In the genomic region with DNA sequence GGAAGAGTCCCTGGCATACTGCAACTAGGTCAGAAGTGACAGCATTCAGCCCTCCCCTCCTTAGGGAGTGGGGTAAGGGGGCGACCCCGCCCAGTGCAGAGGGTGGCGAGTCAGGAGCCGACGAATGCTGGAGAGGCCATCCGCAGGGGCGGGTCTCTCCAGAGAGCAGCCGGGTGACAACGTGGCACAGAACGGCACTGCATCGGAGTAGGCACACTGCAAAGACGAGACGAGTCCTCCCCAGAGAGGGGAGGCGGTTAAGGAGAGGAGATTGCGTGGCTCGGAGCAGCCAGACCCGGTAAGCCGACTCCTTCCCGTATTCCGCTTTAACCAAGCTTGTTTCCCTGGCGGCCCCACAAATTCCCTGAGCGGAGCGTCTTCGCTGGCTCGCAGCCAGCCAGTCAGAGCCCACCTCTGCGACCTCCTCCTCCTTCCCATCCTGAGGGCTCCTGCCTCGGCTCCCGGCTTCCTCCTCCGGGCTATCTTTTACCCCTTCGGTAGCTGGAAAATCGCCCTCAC, we compare ENCODE assay signal across 9 cellular contexts. TPM values are rescaled to one million over a fixed set of nuclear protein-coding genes. Genes with fewer than 3 reads are reported as not detected.
DNase-seq lines count a peak whose midpoint lies in the region; ATAC-seq lines count a peak whose summit lies in the region.
"Had no signal": no experiment of that assay in that cellular context is flagged by ENCODE, and none has a peak within 500 bp of the region (broad histone marks: within the 10 kb centered on the region; RNA-seq: fewer than 3 reads in every experiment).

No MANE protein-coding gene starts in this region.

- ATAC-seq in left cardiac atrium (peak; percentile 79 to 91), sciatic nerve (peak; percentile 74), HG03139 (IDR thresholded peaks at IDR 0.05; ENCODE audit: unreplicated experiment) (no peak)
- ATAC-seq in activated CD4-positive, CD25-positive, alpha-beta regulatory T cell treated with anti-CD3 and anti-CD28 coated beads, Interleukin-2, amount 50 U/mL, for 24 hours, result no peak

- intact Hi-C loops in left cardiac atrium (cut with DNase I) (no loop called here), sciatic nerve (cut with DNase I) (no loop called here)

- DNase-seq in NCI-H1417 (lab: John Stamatoyannopoulos, UW) (peak in 2 of 3 experiments; percentile 32 to 54), NCI-H1417 treated with DMSO at 0.1 percent for 48 hours (lab: John Stamatoyannopoulos, UW) (no peak), left cardiac atrium (peak; percentile 48), sciatic nerve (ENCODE audit: low spot score) (peak; percentile 63), NCI-H510A (lab: John Stamatoyannopoulos, UW) (no peak)
- peak; percentile 0 for DNase-seq in activated CD4-positive, alpha-beta T cell treated with anti-CD3 and anti-CD28 coated beads, Interleukin-2, amount 50 U/mL, for 1 hour
- DNase-seq: CD4-positive, CD25-positive, alpha-beta regulatory T cell had no signal

RNA-seq across cellular contexts. Expression of gene LINC00632, which starts 54.9 kb away (rescaled TPM):
- total RNA-seq in left cardiac atrium (1,000 to 10,000 TPM in 1 of 2 donors, 100 to 1,000 TPM in 1; 513 to 1,057 TPM), sciatic nerve (1,334 TPM)

Comparison
In these comparisons a context has a peak if more than half of its experiments do, and no peak if none do; other contexts are left out.
1. DNase-seq: peak in NCI-H1417 (2 of 3), activated CD4-positive, alpha-beta T cell treated with anti-CD3 and anti-CD28 coated beads, Interleukin-2, amount 50 U/mL, for 1 hour (single experiment), left cardiac atrium (single experiment) and sciatic nerve (single experiment); none in NCI-H1417 treated with DMSO at 0.1 percent for 48 hours (single experiment) and NCI-H510A (single experiment).
2. ATAC-seq: peak in left cardiac atrium (2 of 2) and sciatic nerve (single experiment); none in HG03139 (single experiment) and activated CD4-positive, CD25-positive, alpha-beta regulatory T cell treated with anti-CD3 and anti-CD28 coated beads, Interleukin-2, amount 50 U/mL, for 24 hours (0 of 2).